ENCODE assay signal across 18 cellular contexts in genomic region chr1:203001986-203002385, GRCh38. TPM values are rescaled to one million over a fixed set of nuclear protein-coding genes. Genes with fewer than 3 reads are reported as not detected.
DNase-seq lines count a peak whose midpoint lies in the region; ATAC-seq and TF ChIP-seq lines count a peak whose summit lies in the region.
"Had no signal": no experiment of that assay in that cellular context is flagged by ENCODE, and none has a peak within 500 bp of the region (broad histone marks: within the 10 kb centered on the region; RNA-seq: fewer than 3 reads in every experiment).

No MANE protein-coding gene starts in this region.

- H2AFZ ChIP-seq in fibroblast of lung (ENCODE audit: low read length), result peak overlapping the region; percentile 48
- H2AFZ ChIP-seq: PC-9 had no signal

- H3K36me3 ChIP-seq in BLaER1, result no peaks in the 10 kb centered on the region
- no peaks in the 10 kb centered on the region for H3K36me3 ChIP-seq in WERI-Rb-1
- H3K36me3 ChIP-seq in fibroblast of lung (ENCODE audit: control insufficient read depth, insufficient read depth, low read length), result no peaks in the 10 kb centered on the region
- H3K36me3 ChIP-seq: BLaER1 treated with 17β-estradiol and CSF1 and Interleukin-3, amounts not matched to agents 10 nM and 100 nM had no signal

- TF ChIP-seq CTCF in WERI-Rb-1 (IDR thresholded peaks at IDR 0.05; ENCODE audit: low read depth, low read length), result no peak
- no peak for TF ChIP-seq CTCF in fibroblast of lung (conservative IDR thresholded peaks at IDR 0.05 in 1 of 2, IDR thresholded peaks at IDR 0.05 in 1 of 2; ENCODE audit: low read depth in 1 of 2, low read length in 2 of 2)

- DNase-seq in WERI-Rb-1, result no peak
- no peak for DNase-seq in fibroblast of lung (ENCODE audit: low read depth in 2 of 2)
- DNase-seq in Ammon's horn (ENCODE audit: low spot score), result no peak
- DNase-seq: Calu3; CD8-positive, alpha-beta T cell; HFFc6; NCI-H1417 treated with DMSO at 0.1 percent for 48 hours; NCI-H2029; NCI-H345; NCI-H524 treated with DMSO at 0.1 percent for 48 hours; PC-9; SIG-M5 had no signal

- H3K4me3 ChIP-seq in BLaER1 (no peak overlapping the region), WERI-Rb-1 (ENCODE audit: low read depth, low read length) (no peak overlapping the region), fibroblast of lung (replicated peaks in 1 of 4; ENCODE audit: control extremely low read depth in 1 of 4, insufficient read depth in 1 of 4, low read depth in 3 of 4, low read length in 4 of 4) (no peak overlapping the region)
- H3K4me3 ChIP-seq: BLaER1 treated with 17β-estradiol and CSF1 and Interleukin-3, amounts not matched to agents 10 nM and 100 nM; PC-9 had no signal

- no peaks in the 10 kb centered on the region for H3K27me3 ChIP-seq in BLaER1
- no peaks in the 10 kb centered on the region for H3K27me3 ChIP-seq in WERI-Rb-1 (ENCODE audit: insufficient read depth, low read depth, severe bottlenecking)
- H3K27me3 ChIP-seq in fibroblast of lung (ENCODE audit: control insufficient read depth, insufficient read depth, low read length), result peaks cover 3% of the 10 kb centered on the region
- H3K27me3 ChIP-seq: BLaER1 treated with 17β-estradiol and CSF1 and Interleukin-3, amounts not matched to agents 10 nM and 100 nM had no signal

- peaks cover 86% of the 10 kb centered on the region for H3K4me1 ChIP-seq in BLaER1
- no peaks in the 10 kb centered on the region for H3K4me1 ChIP-seq in fibroblast of lung (ENCODE audit: control insufficient read depth, extremely low read depth, insufficient read depth, low read length)

- H3K9me3 ChIP-seq in BLaER1 (no peaks in the 10 kb centered on the region; the same call in 1 of the 2 replicates), WERI-Rb-1 (ENCODE audit: severe bottlenecking) (no peaks in the 10 kb centered on the region), fibroblast of lung (ENCODE audit: control insufficient read depth, insufficient read depth, low read depth, low read length) (no peaks in the 10 kb centered on the region)
- H3K9me3 ChIP-seq: BLaER1 treated with 17β-estradiol and CSF1 and Interleukin-3, amounts not matched to agents 10 nM and 100 nM had no signal

- H3K9ac ChIP-seq in BLaER1 (no peak overlapping the region), fibroblast of lung (ENCODE audit: insufficient read depth, low read length) (no peak overlapping the region)
- H3K9ac ChIP-seq: BLaER1 treated with 17β-estradiol and CSF1 and Interleukin-3, amounts not matched to agents 10 nM and 100 nM had no signal

- H4K20me1 ChIP-seq in BLaER1 (no peaks in the 10 kb centered on the region), fibroblast of lung (ENCODE audit: control insufficient read depth, extremely low read depth, insufficient read depth, low read length) (no peaks in the 10 kb centered on the region)
- H4K20me1 ChIP-seq: BLaER1 treated with 17β-estradiol and CSF1 and Interleukin-3, amounts not matched to agents 10 nM and 100 nM had no signal

- ATAC-seq in GM21825 (IDR thresholded peaks at IDR 0.05; ENCODE audit: unreplicated experiment) (no peak), HG02759 (IDR thresholded peaks at IDR 0.05; ENCODE audit: unreplicated experiment) (no peak)
- ATAC-seq: CD8-positive, alpha-beta T cell; SK-N-SH treated with all-trans-retinoic acid at 6 μM for 48 hours had no signal

- no peak overlapping the region for H3K4me2 ChIP-seq in BLaER1
- H3K4me2 ChIP-seq in fibroblast of lung (ENCODE audit: extremely low read depth, insufficient read depth, low read length), result no peak overlapping the region
- H3K4me2 ChIP-seq: PC-9 had no signal

- peak overlapping the region; percentile 91 for H3K27ac ChIP-seq in BLaER1
- peak overlapping the region; percentile 17; the same call in 1 of the 2 replicates for H3K27ac ChIP-seq in WERI-Rb-1
- no peak overlapping the region for H3K27ac ChIP-seq in fibroblast of lung (ENCODE audit: insufficient read depth, low read length)
- H3K27ac ChIP-seq: PC-9, RWPE1 had no signal

- H3K79me2 ChIP-seq in fibroblast of lung (ENCODE audit: control insufficient read depth, insufficient read depth, low read length), result no peaks in the 10 kb centered on the region

RNA-seq across cellular contexts. Expression of gene TMEM183A, which starts 5.2 kb away (rescaled TPM):
- total RNA-seq in fibroblast of lung, result 74.5 and 83.7 TPM in 2 replicates
- 74.2 and 75.3 TPM in 2 replicates for polyA plus RNA-seq in fibroblast of lung
- polyA plus RNA-seq in fibroblast of lung (2012), result 41.9 and 43.0 TPM in 2 replicates
- polyA minus RNA-seq in fibroblast of lung (ENCODE audit: low replicate concordance), result 126 and 154 TPM in 2 replicates

RNA-seq across cellular contexts. Expression of gene PPFIA4, which starts 24.3 kb away (rescaled TPM):
- total RNA-seq in fibroblast of lung, result 4.3 and 4.6 TPM in 2 replicates
- polyA plus RNA-seq in fibroblast of lung, result 0.36 and 3.2 TPM in 2 replicates
- polyA plus RNA-seq in fibroblast of lung (2012), result 0.20 and 3.0 TPM in 2 replicates
- polyA minus RNA-seq in fibroblast of lung (ENCODE audit: low replicate concordance), result 0.19 and 14.0 TPM in 2 replicates

RNA-seq across cellular contexts. Expression of gene CYB5R1, which starts 34.9 kb away (rescaled TPM):
- 28.2 and 48.1 TPM in 2 replicates for total RNA-seq in fibroblast of lung
- 36.9 and 41.2 TPM in 2 replicates for polyA plus RNA-seq in fibroblast of lung
- 38.9 and 40.1 TPM in 2 replicates for polyA plus RNA-seq in fibroblast of lung (2012)
- polyA minus RNA-seq in fibroblast of lung (ENCODE audit: low replicate concordance), result 35.3 and 44.1 TPM in 2 replicates

RNA-seq across cellular contexts. Expression of gene ADIPOR1, which starts 43.9 kb away (rescaled TPM):
- total RNA-seq in fibroblast of lung, result 62.4 and 81.7 TPM in 2 replicates
- 106 and 116 TPM in 2 replicates for polyA plus RNA-seq in fibroblast of lung
- polyA plus RNA-seq in fibroblast of lung (2012), result 53.1 and 56.0 TPM in 2 replicates
- polyA minus RNA-seq in fibroblast of lung (ENCODE audit: low replicate concordance), result 98.1 and 114 TPM in 2 replicates
